Comparison of ENCODE assay signal across 8 cellular contexts in the genomic region with DNA sequence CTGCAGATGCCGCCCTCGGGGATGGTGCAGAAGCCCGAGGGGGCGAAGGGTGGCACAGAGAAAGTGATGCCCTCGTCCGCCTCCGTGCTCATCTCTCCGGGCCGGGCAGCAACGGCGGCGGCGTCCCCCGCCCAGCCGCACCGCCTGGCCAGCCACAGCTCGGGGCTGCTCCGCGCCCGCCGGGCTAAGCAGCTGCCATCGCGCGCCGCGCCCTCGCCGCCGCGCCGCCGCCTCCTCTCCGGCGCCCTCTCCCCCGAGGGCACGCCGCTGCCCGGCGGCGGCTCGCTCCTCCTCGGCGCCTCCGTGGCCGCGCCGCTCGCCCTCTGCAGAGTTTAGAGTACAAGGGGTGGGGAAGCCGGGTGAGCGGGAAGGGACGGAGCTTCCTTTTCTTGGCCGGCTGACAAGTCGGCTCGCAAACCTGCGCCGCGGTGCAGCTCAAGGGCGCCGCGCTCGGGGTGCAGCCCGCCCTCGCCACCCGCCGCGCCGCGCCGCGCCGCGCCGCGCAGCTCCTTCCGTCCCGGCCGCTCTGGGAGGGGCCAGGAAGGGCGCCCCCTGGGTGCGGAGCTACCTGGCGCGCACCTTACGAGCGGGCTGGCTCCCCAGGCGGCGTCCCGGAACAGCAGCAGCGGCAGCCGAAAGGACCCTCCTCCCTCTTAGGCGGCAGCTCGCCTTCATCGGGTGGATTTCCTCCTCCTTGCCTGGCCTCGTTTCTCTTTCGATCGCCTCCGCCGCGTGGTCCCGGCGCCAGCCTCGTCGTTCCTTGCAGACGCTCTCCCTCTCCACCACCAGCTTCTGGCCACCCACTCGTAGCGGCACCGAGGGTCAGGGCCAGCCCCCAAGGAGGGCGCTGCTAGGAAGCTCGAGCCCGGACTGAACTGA.
DNase-seq lines count a peak whose midpoint lies in the region; ATAC-seq lines count a peak whose summit lies in the region.

A gene with protein sequence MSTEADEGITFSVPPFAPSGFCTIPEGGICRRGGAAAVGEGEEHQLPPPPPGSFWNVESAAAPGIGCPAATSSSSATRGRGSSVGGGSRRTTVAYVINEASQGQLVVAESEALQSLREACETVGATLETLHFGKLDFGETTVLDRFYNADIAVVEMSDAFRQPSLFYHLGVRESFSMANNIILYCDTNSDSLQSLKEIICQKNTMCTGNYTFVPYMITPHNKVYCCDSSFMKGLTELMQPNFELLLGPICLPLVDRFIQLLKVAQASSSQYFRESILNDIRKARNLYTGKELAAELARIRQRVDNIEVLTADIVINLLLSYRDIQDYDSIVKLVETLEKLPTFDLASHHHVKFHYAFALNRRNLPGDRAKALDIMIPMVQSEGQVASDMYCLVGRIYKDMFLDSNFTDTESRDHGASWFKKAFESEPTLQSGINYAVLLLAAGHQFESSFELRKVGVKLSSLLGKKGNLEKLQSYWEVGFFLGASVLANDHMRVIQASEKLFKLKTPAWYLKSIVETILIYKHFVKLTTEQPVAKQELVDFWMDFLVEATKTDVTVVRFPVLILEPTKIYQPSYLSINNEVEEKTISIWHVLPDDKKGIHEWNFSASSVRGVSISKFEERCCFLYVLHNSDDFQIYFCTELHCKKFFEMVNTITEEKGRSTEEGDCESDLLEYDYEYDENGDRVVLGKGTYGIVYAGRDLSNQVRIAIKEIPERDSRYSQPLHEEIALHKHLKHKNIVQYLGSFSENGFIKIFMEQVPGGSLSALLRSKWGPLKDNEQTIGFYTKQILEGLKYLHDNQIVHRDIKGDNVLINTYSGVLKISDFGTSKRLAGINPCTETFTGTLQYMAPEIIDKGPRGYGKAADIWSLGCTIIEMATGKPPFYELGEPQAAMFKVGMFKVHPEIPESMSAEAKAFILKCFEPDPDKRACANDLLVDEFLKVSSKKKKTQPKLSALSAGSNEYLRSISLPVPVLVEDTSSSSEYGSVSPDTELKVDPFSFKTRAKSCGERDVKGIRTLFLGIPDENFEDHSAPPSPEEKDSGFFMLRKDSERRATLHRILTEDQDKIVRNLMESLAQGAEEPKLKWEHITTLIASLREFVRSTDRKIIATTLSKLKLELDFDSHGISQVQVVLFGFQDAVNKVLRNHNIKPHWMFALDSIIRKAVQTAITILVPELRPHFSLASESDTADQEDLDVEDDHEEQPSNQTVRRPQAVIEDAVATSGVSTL (N-terminal part only) (minus strand): TSS at position 412 of the 879 bp plus-strand sequence. CDS start 320 bp downstream, at position 92.

- ATAC-seq in GM18868 (IDR thresholded peaks at IDR 0.05; ENCODE audit: unreplicated experiment), result peak; percentile 55
- ATAC-seq in HG03103 (IDR thresholded peaks at IDR 0.05; ENCODE audit: low read depth, unreplicated experiment), result peak; percentile 53

- DNase-seq in AG08396 (ENCODE audit: low spot score), result peak; percentile 79
- DNase-seq in NCI-H2227 (lab: John Stamatoyannopoulos, UW; ENCODE audit: unreplicated experiment), result peak; percentile 60
- DNase-seq in activated CD4-positive, CD25-positive, alpha-beta regulatory T cell treated with anti-CD3 and anti-CD28 coated beads, Interleukin-2, amount 50 U/mL, for 16 hours (ENCODE audit: low read depth, low spot score), result peak; percentile 75
- DNase-seq in central memory CD4-positive, alpha-beta T cell, result peak; percentile 92
- peak; percentile 92 for DNase-seq in kidney tubule cell (ENCODE audit: low spot score)
- peak; percentile 75 to 82 (median 78) for DNase-seq in stimulated activated CD4-positive, alpha-beta T cell treated with anti-CD3 and anti-CD28 coated beads, Interleukin-1b, Interleukin-23, amount 100 ng/mL, for 24 hours (ENCODE audit: low read depth in 4 of 4, low spot score in 1 of 4)

Comparison
In these comparisons a context has a peak if more than half of its experiments do, and no peak if none do; other contexts are left out.
1. Peak in every context shown above with its lines: DNase-seq and ATAC-seq.